In genomic region chr5:162323471-162323870, GRCh38 we compare ENCODE assay signal across 19 cellular contexts.
DNase-seq lines count a peak whose midpoint lies in the region; ATAC-seq and TF ChIP-seq lines count a peak whose summit lies in the region.
"Had no signal": no experiment of that assay in that cellular context is flagged by ENCODE, and none has a peak within 500 bp of the region (broad histone marks: within the 10 kb centered on the region; RNA-seq: fewer than 3 reads in every experiment).

No MANE protein-coding gene starts in this region.

- H3K4ac ChIP-seq in mesenchymal stem cell (ENCODE audit: low read depth in 1 of 2, low read length in 2 of 2) = no peak overlapping the region

- BruUV-seq in A673 (replicated peaks; lab: Mats Ljungman, UMichigan) = no TSS peak

- peaks cover 38% of the 10 kb centered on the region for H3K4me1 ChIP-seq in A673 (ENCODE audit: insufficient read depth, low read length, poor library complexity, severe bottlenecking)
- H3K4me1 ChIP-seq in mesenchymal stem cell (ENCODE audit: control insufficient read depth, insufficient read depth, low read depth, low read length) = no peaks in the 10 kb centered on the region
- H3K4me1 ChIP-seq: Peyer's patch, SJSA1 had no signal

- H4K91ac ChIP-seq in mesenchymal stem cell (ENCODE audit: low read length) = no peak overlapping the region

- H3K14ac ChIP-seq in mesenchymal stem cell (ENCODE audit: low read length in 2 of 2) = no peak overlapping the region

- no peak for ATAC-seq in HG03045 (IDR thresholded peaks at IDR 0.05; ENCODE audit: unreplicated experiment)
- ATAC-seq in Right ventricle myocardium superior (ENCODE audit: poor library complexity) = no peak

- peak overlapping the region; percentile 49 for H3K27ac ChIP-seq in A673 (ENCODE audit: low read depth, low read length, poor library complexity, severe bottlenecking)
- H3K27ac ChIP-seq in mesenchymal stem cell (ENCODE audit: low read length, poor library complexity, severe bottlenecking) = no peak overlapping the region
- no peak overlapping the region for H3K27ac ChIP-seq in caudate nucleus (ENCODE audit: low read depth, low read length)
- H3K27ac ChIP-seq: cardiac muscle cell, Peyer's patch, SJSA1 had no signal

- H2BK120ac ChIP-seq in mesenchymal stem cell (ENCODE audit: low read depth, low read length) = no peak overlapping the region

- no peak overlapping the region for H2BK15ac ChIP-seq in mesenchymal stem cell (ENCODE audit: low read depth, poor library complexity, severe bottlenecking)

- no peak overlapping the region for H2BK5ac ChIP-seq in mesenchymal stem cell (ENCODE audit: low read depth, low read length, poor library complexity, severe bottlenecking)

- H4K8ac ChIP-seq in mesenchymal stem cell (ENCODE audit: low read length) = no peak overlapping the region

- intact Hi-C loops in A673 (cut with micrococcal nuclease; ENCODE audit: unreplicated experiment) = no loop called here
- intact Hi-C loops in Right ventricle myocardium superior (cut with DNase I) = no loop called here

- no peak for TF ChIP-seq CTCF in A673 (conservative IDR thresholded peaks at IDR 0.05; ENCODE audit: low read depth, low read length)
- TF ChIP-seq CTCF in astrocyte of the cerebellum (IDR thresholded peaks at IDR 0.05; ENCODE audit: low read depth, low read length, missing control alignments) = no peak

- H3K9ac ChIP-seq in mesenchymal stem cell (ENCODE audit: low read length) = no peak overlapping the region

- CTCF ChIA-PET in A673 (lab: Charles Lee) = no interaction called here

- no peak overlapping the region for H2AFZ ChIP-seq in mesenchymal stem cell (ENCODE audit: low read depth, low read length)

- H3K4me3 ChIP-seq in A673 (ENCODE audit: low read depth, low read length, poor library complexity, severe bottlenecking) (no peak overlapping the region), astrocyte of the cerebellum (ENCODE audit: low read depth, low read length) (no peak overlapping the region), mesenchymal stem cell (ENCODE audit: insufficient read depth in 1 of 2, low read depth in 1 of 2, low read length in 2 of 2) (no peak overlapping the region)
- H3K4me3 ChIP-seq: cardiac muscle cell, Peyer's patch, SJSA1 had no signal

- no peak overlapping the region for H3K4me2 ChIP-seq in mesenchymal stem cell (ENCODE audit: low read length, poor library complexity, severe bottlenecking)

- WGBS in mesenchymal stem cell = 0% methylated on average over 2 of the region's 3 CpGs

- no peak overlapping the region for H3K23ac ChIP-seq in mesenchymal stem cell (ENCODE audit: low read length in 2 of 2)

- H2AK5ac ChIP-seq in mesenchymal stem cell (ENCODE audit: low read length, severe bottlenecking) = no peak overlapping the region

- H3K27me3 ChIP-seq in A673 (replicated peaks; ENCODE audit: insufficient read depth, low read depth, low read length, poor library complexity) (no peaks in the 10 kb centered on the region), mesenchymal stem cell (ENCODE audit: control insufficient read depth in 1 of 2, insufficient read depth in 1 of 2, low read length in 2 of 2) (no peaks in the 10 kb centered on the region)
- H3K27me3 ChIP-seq: cardiac muscle cell, Peyer's patch, SJSA1 had no signal

- POLR2A ChIA-PET in A673 (lab: Charles Lee; ENCODE audit: low non-redundant PET) = no interaction called here

- no peak overlapping the region for H3K18ac ChIP-seq in mesenchymal stem cell (ENCODE audit: low read depth in 1 of 2, low read length in 2 of 2)

- in situ Hi-C loops in astrocyte of the cerebellum (cut with HindIII; ENCODE audit: low sequenced_read_pairs) = no loop called here

- DNase-seq in A673 (ENCODE audit: low spot score) (peak; percentile 84), NCI-H1105 treated with DMSO at 0.1 percent for 48 hours (lab: John Stamatoyannopoulos, UW) (peak; percentile 33), astrocyte of the cerebellum (ENCODE audit: low read depth) (peak; percentile 8), mesenchymal stem cell (peak; percentile 22), caudate nucleus (lab: John Stamatoyannopoulos, UW) (no peak), SK-N-DZ (ENCODE audit: low spot score) (no peak), Right ventricle myocardium superior (no peak)
- DNase-seq: activated CD4-positive, alpha-beta T cell treated with anti-CD3 and anti-CD28 coated beads, Interleukin-2, amount 50 U/mL, for 1 hour; activated naive CD4-positive, alpha-beta T cell treated with anti-CD3 and anti-CD28 coated beads, Interleukin-2, amount 10 ng/mL, durations not matched to agents 7 days and 5 days; amygdala; H7; mammary epithelial cell; NCI-H1092 treated with DMSO at 0.1 percent for 48 hours; NCI-H2081; NCI-H345; Peyer's patch had no signal

- H3K9me3 ChIP-seq in A673 (ENCODE audit: low read depth, low read length, poor library complexity, severe bottlenecking) = no peaks in the 10 kb centered on the region
- peaks cover 9% of the 10 kb centered on the region for H3K9me3 ChIP-seq in mesenchymal stem cell (ENCODE audit: control insufficient read depth, low read length)
- H3K9me3 ChIP-seq: Peyer's patch had no signal

- no peak overlapping the region for H2BK12ac ChIP-seq in mesenchymal stem cell (ENCODE audit: low read length in 2 of 2)

- H3K79me1 ChIP-seq in mesenchymal stem cell (replicated peaks; ENCODE audit: low read length, poor library complexity, severe bottlenecking) = no peaks in the 10 kb centered on the region

- no peaks in the 10 kb centered on the region for H3K36me3 ChIP-seq in A673 (ENCODE audit: insufficient read depth, low read length, poor library complexity, severe bottlenecking)
- no peaks in the 10 kb centered on the region for H3K36me3 ChIP-seq in mesenchymal stem cell (ENCODE audit: control insufficient read depth in 1 of 2, insufficient read depth in 2 of 2, low read depth in 1 of 2, low read length in 2 of 2)
- H3K36me3 ChIP-seq: cardiac muscle cell, Peyer's patch, SJSA1 had no signal

Comparison
In these comparisons a context has a peak if more than half of its experiments do, and no peak if none do; other contexts are left out.
1. DNase-seq: peak in A673 (single experiment), NCI-H1105 treated with DMSO at 0.1 percent for 48 hours (single experiment), astrocyte of the cerebellum (single experiment) and mesenchymal stem cell (single experiment); none in caudate nucleus (0 of 61), SK-N-DZ (single experiment) and Right ventricle myocardium superior (single experiment).